ENCODE assay signal across 8 cellular contexts in genomic region chr1:182595641-182596240, GRCh38. TPM values are rescaled to one million over a fixed set of nuclear protein-coding genes. Genes with fewer than 3 reads are reported as not detected.
A peak's percentile ranks its signal among the peaks of the same experiment; 100 is the strongest.
DNase-seq lines count a peak whose midpoint lies in the region; ATAC-seq and TF ChIP-seq lines count a peak whose summit lies in the region.

No MANE protein-coding gene starts in this region.

- peaks cover 32% of the 10 kb centered on the region for H3K4me1 Mint-ChIP-seq in CD14-positive monocyte
- peaks cover 0 to 3% (median 2%) of the 10 kb centered on the region in 4 donors for H3K4me1 Mint-ChIP-seq in naive thymus-derived CD8-positive, alpha-beta T cell

- DNase-seq in CD14-positive monocyte (ENCODE audit: low spot score) (peak; percentile 63), HEK293T (ENCODE audit: extremely low spot score) (peak; percentile 82), NOMO-1 treated with DMSO at 0.1 percent for 48 hours (lab: John Stamatoyannopoulos, UW; ENCODE audit: unreplicated experiment) (peak; percentile 46), epithelial cell of esophagus (ENCODE audit: low read depth) (peak; percentile 68), tibial artery (peak; percentile 78 to 83)
- DNase-seq in activated CD8-positive, alpha-beta memory T cell treated with anti-CD3 and anti-CD28 coated beads, Interleukin-2, amount 50 U/mL, for 48 hours = peak; percentile 82
- DNase-seq in naive thymus-derived CD8-positive, alpha-beta T cell = peak in 9 of 10 donors; percentile 36 to 78 (median 53)

- no peaks in the 10 kb centered on the region for H3K9me3 ChIP-seq in tibial artery

- POLR2A ChIA-PET in HEK293T (lab: Yijun Ruan, JAX) = interaction anchor here (0.6 to 1.1 kb wide), 3 partner anchors 19 to 49 kb away, joined by 3 to 4 read pairs (median 3); no protein-coding TSS in a partner anchor
- POLR2A ChIA-PET in naive thymus-derived CD8-positive, alpha-beta T cell (lab: Charles Lee) = interaction anchor here (1.7 kb wide), 1 partner anchor 193 kb away, joined by 4 read pairs; no protein-coding TSS in a partner anchor

- H3K36me3 Mint-ChIP-seq in CD14-positive monocyte = no peaks in the 10 kb centered on the region
- no peaks in the 10 kb centered on the region for H3K36me3 Mint-ChIP-seq in naive thymus-derived CD8-positive, alpha-beta T cell

- no peaks in the 10 kb centered on the region for H3K9me3 Mint-ChIP-seq in CD14-positive monocyte
- no peaks in the 10 kb centered on the region for H3K9me3 Mint-ChIP-seq in naive thymus-derived CD8-positive, alpha-beta T cell

- H3K4me1 ChIP-seq in tibial artery = peaks cover 0 to 7% (median 0%) of the 10 kb centered on the region in 4 donors

- H3K4me3 ChIP-seq in epithelial cell of esophagus (ENCODE audit: low read length) = no peak overlapping the region
- H3K4me3 ChIP-seq in tibial artery = no peak overlapping the region

- H3K4me3 Mint-ChIP-seq in CD14-positive monocyte = no peak overlapping the region
- H3K4me3 Mint-ChIP-seq in naive thymus-derived CD8-positive, alpha-beta T cell = no peak overlapping the region

- peaks cover 0 to 3% (median 2%) of the 10 kb centered on the region in 3 donors for H3K27me3 Mint-ChIP-seq in CD14-positive monocyte (ENCODE audit: low read depth in 3 of 3)
- peaks cover 0 to 16% (median 2%) of the 10 kb centered on the region in 5 donors for H3K27me3 Mint-ChIP-seq in naive thymus-derived CD8-positive, alpha-beta T cell

- CTCF ChIA-PET in HEK293T (lab: Yijun Ruan, JAX) = interaction anchor here (0.6 to 17.5 kb wide), 12 partner anchors 16 to 434 kb away, joined by 3 to 324 read pairs (median 3); no protein-coding TSS in a partner anchor

- peaks cover 0 to 19% (median 15%) of the 10 kb centered on the region in 3 donors for H3K36me3 ChIP-seq in tibial artery

- no peaks in the 10 kb centered on the region for H3K27me3 ChIP-seq in tibial artery

- H3K27ac Mint-ChIP-seq in CD14-positive monocyte = peak overlapping the region in 1 of 7 donors; percentile 3
- no peak overlapping the region for H3K27ac Mint-ChIP-seq in naive thymus-derived CD8-positive, alpha-beta T cell

- H3K27ac ChIP-seq in tibial artery = peak overlapping the region in 1 of 2 donors; percentile 17

- TF ChIP-seq CTCF in CD14-positive monocyte (IDR thresholded peaks at IDR 0.05) (peak; percentile 88), epithelial cell of esophagus (IDR thresholded peaks at IDR 0.05; ENCODE audit: insufficient read depth, low read depth, low read length, missing control alignments) (peak; percentile 96), tibial artery (IDR thresholded peaks at IDR 0.05) (peak; percentile 73 to 78)

- intact Hi-C loops in CD14-positive monocyte (cut with micrococcal nuclease) = no loop called here
- intact Hi-C loops in tibial artery (cut with DNase I; ENCODE audit: low total_unique reads) = no loop called here

- peak; percentile 69 to 75 for ATAC-seq in naive thymus-derived CD8-positive, alpha-beta T cell
- ATAC-seq in GM18502 (IDR thresholded peaks at IDR 0.05; ENCODE audit: poor library complexity, unreplicated experiment) = no peak

TF ChIP-seq in HEK293T, 16 proteins besides CTCF, POLR2A, EP300 and RAD21:
- TF ChIP-seq NFRKB (IDR thresholded peaks at IDR 0.05) (no peak), SP1 (IDR thresholded peaks at IDR 0.05) (no peak), ZNF384 (IDR thresholded peaks at IDR 0.05) (no peak), PKNOX1 (IDR thresholded peaks at IDR 0.05) (no peak), ARNT (IDR thresholded peaks at IDR 0.05) (no peak), HDGF (IDR thresholded peaks at IDR 0.05; ENCODE audit: borderline replicate concordance) (no peak), TARDBP (IDR thresholded peaks at IDR 0.05) (no peak), FOXM1 (IDR thresholded peaks at IDR 0.05; ENCODE audit: borderline replicate concordance) (no peak), L3MBTL2 (conservative IDR thresholded peaks at IDR 0.05) (no peak), SUZ12 (IDR thresholded peaks at IDR 0.05) (no peak), FOXK2 (IDR thresholded peaks at IDR 0.05) (no peak), FOXA1 (IDR thresholded peaks at IDR 0.05) (no peak), ELF4 (IDR thresholded peaks at IDR 0.05) (no peak), CTBP1 (IDR thresholded peaks at IDR 0.05; ENCODE audit: borderline replicate concordance) (no peak), BHLHE40 (IDR thresholded peaks at IDR 0.05; ENCODE audit: borderline replicate concordance) (no peak), LEF1 (IDR thresholded peaks at IDR 0.05; ENCODE audit: borderline replicate concordance) (no peak)

RNA-seq across cellular contexts. Expression of gene RNASEL, which starts 6.7 kb away (rescaled TPM):
- polyA plus RNA-seq in CD14-positive monocyte = 10 to 100 TPM in 1 of 2 donors, 1 to 10 TPM in 1; 7.9 to 12.3 TPM
- total RNA-seq in naive thymus-derived CD8-positive, alpha-beta T cell = 10 to 100 TPM; 20.2 to 20.8 TPM
- polyA plus RNA-seq in naive thymus-derived CD8-positive, alpha-beta T cell = 10 to 100 TPM in 1 of 3 donors, 1 to 10 TPM in 2; 5.0 to 10.1 (median 6.4) TPM

RNA-seq across cellular contexts. Expression of gene RGS16, which starts 8.4 kb away (rescaled TPM):
- polyA plus RNA-seq in CD14-positive monocyte = under 1 TPM in 1 of 2 donors, not detected in 1; 0.07 TPM
- under 1 TPM; 0.41 to 0.49 TPM for total RNA-seq in naive thymus-derived CD8-positive, alpha-beta T cell
- polyA plus RNA-seq in naive thymus-derived CD8-positive, alpha-beta T cell = not detected
